12 cellular contexts compared by ENCODE assay signal in genomic region chr9:137390553-137391410, GRCh38. TPM values are rescaled to one million over a fixed set of nuclear protein-coding genes. Genes with fewer than 3 reads are reported as not detected.
DNase-seq lines count a peak whose midpoint lies in the region; ATAC-seq, FAIRE-seq and TF ChIP-seq lines count a peak whose summit lies in the region.
"Had no signal": no experiment of that assay in that cellular context is flagged by ENCODE, and none has a peak within 500 bp of the region (broad histone marks: within the 10 kb centered on the region; RNA-seq: fewer than 3 reads in every experiment).

No MANE protein-coding gene starts in this region.

- peak overlapping the region; percentile 95 for H3K4me2 ChIP-seq in BLaER1

- no peaks in the 10 kb centered on the region for H3K9me3 ChIP-seq in BLaER1
- no peaks in the 10 kb centered on the region for H3K9me3 ChIP-seq in endodermal cell (ENCODE audit: control insufficient read depth, low read length)
- no peaks in the 10 kb centered on the region for H3K9me3 ChIP-seq in pancreas
- H3K9me3 ChIP-seq: right lobe of liver had no signal

- intact Hi-C loops in pancreas (cut with DNase I), result no loop called here

- TF ChIP-seq CTCF in endodermal cell (conservative IDR thresholded peaks at IDR 0.05), result no peak
- TF ChIP-seq CTCF in pancreas (IDR thresholded peaks at IDR 0.05), result no peak

- H3K27ac ChIP-seq in BLaER1, result peak overlapping the region; percentile 97
- H3K27ac ChIP-seq in endodermal cell (ENCODE audit: low read depth, low read length), result peak overlapping the region; percentile 2
- peak overlapping the region in 1 of 4 donors; percentile 28 for H3K27ac ChIP-seq in pancreas
- H3K27ac ChIP-seq: right lobe of liver had no signal

- WGBS in endodermal cell (ENCODE audit: insufficient coverage in 1 of 2, insufficient read length in 1 of 2), 2 experiments, result 94 to 96% methylated on average over 38 to 42 of the region's 42 CpGs
- 68 to 72% methylated on average over 40 to 42 of the region's 42 CpGs for WGBS in pancreas, 2 donors

- peaks cover 100% of the 10 kb centered on the region for H3K4me1 ChIP-seq in BLaER1
- no peaks in the 10 kb centered on the region for H3K4me1 ChIP-seq in endodermal cell (ENCODE audit: control insufficient read depth, insufficient read depth, low read length)
- H3K4me1 ChIP-seq in pancreas, result no peaks in the 10 kb centered on the region
- H3K4me1 ChIP-seq: right lobe of liver had no signal

- H3K9ac ChIP-seq in BLaER1 (peak overlapping the region; percentile 81), endodermal cell (ENCODE audit: extremely low read depth, low read length, poor library complexity, severe bottlenecking) (no peak overlapping the region)

- no peaks in the 10 kb centered on the region for H3K27me3 Mint-ChIP-seq in endodermal cell (ENCODE audit: insufficient read depth)
- H3K27me3 Mint-ChIP-seq: stimulated activated naive CD8-positive, alpha-beta T cell treated with anti-CD3 and anti-CD28 coated beads, Interleukin-15, Interleukin-2, amounts not matched to agents 100 ng/mL and 50 ng/mL, for 24 hours had no signal

- H3K4me1 Mint-ChIP-seq in endodermal cell, result no peaks in the 10 kb centered on the region

- H3K4me3 ChIP-seq in BLaER1, result peak overlapping the region; percentile 60
- H3K4me3 ChIP-seq in endodermal cell (ENCODE audit: low read length), result no peak overlapping the region
- no peak overlapping the region for H3K4me3 ChIP-seq in pancreas
- H3K4me3 ChIP-seq: right lobe of liver had no signal

- ATAC-seq in pancreas, result peak; percentile 73 to 89 (median 80)

- H3K27ac Mint-ChIP-seq in endodermal cell, result no peak overlapping the region
- H3K27ac Mint-ChIP-seq: stimulated activated naive CD8-positive, alpha-beta T cell treated with anti-CD3 and anti-CD28 coated beads, Interleukin-15, Interleukin-2, amounts not matched to agents 100 ng/mL and 50 ng/mL, for 24 hours had no signal

- FAIRE-seq in pancreas (lab: Jason Lieb, UNC), result no peak

- H3K4me3 Mint-ChIP-seq in endodermal cell, result no peak overlapping the region
- H3K4me3 Mint-ChIP-seq: stimulated activated naive CD8-positive, alpha-beta T cell treated with anti-CD3 and anti-CD28 coated beads, Interleukin-15, Interleukin-2, amounts not matched to agents 100 ng/mL and 50 ng/mL, for 24 hours had no signal

- peaks cover 6% of the 10 kb centered on the region for H4K20me1 ChIP-seq in BLaER1

- H3K36me3 Mint-ChIP-seq in endodermal cell (ENCODE audit: low read depth), result peaks cover 6% of the 10 kb centered on the region

- H3K9me3 Mint-ChIP-seq in endodermal cell, result no peaks in the 10 kb centered on the region
- H3K9me3 Mint-ChIP-seq: stimulated activated naive CD8-positive, alpha-beta T cell treated with anti-CD3 and anti-CD28 coated beads, Interleukin-15, Interleukin-2, amounts not matched to agents 100 ng/mL and 50 ng/mL, for 24 hours had no signal

- H3K27me3 ChIP-seq in BLaER1 (no peaks in the 10 kb centered on the region), endodermal cell (ENCODE audit: control insufficient read depth, insufficient read depth, low read length, poor library complexity, severe bottlenecking) (no peaks in the 10 kb centered on the region), pancreas (no peaks in the 10 kb centered on the region)
- H3K27me3 ChIP-seq: right lobe of liver had no signal

- H3K36me3 ChIP-seq in BLaER1, result peaks cover 6% of the 10 kb centered on the region; the same call in 1 of the 2 replicates
- H3K36me3 ChIP-seq in endodermal cell (ENCODE audit: control insufficient read depth, insufficient read depth, low read length), result no peaks in the 10 kb centered on the region
- no peaks in the 10 kb centered on the region for H3K36me3 ChIP-seq in pancreas
- H3K36me3 ChIP-seq: right lobe of liver had no signal

- DNase-seq in NCI-H1417 (lab: John Stamatoyannopoulos, UW) (peak in 2 of 3 experiments; percentile 50 to 75), endodermal cell (no peak), pancreas (peak in 5 of 6 donors; percentile 55 to 79 (median 68)), NCI-H1092 treated with DMSO at 0.1 percent for 48 hours (lab: John Stamatoyannopoulos, UW) (no peak), NOMO-1 treated with dmso at 0.1 percent for 144 hours (lab: John Stamatoyannopoulos, UW; ENCODE audit: unreplicated experiment) (no peak), NCI-H774 (lab: John Stamatoyannopoulos, UW) (no peak)
- DNase-seq in stimulated activated CD4-positive, alpha-beta T cell treated with anti-CD3 and anti-CD28 coated beads, Interleukin-2, amount 100 ng/mL, for 24 hours, result no peak
- DNase-seq: activated CD4-positive, CD25-positive, alpha-beta regulatory T cell; NCI-H446 treated with DMSO at 0.1 percent for 48 hours had no signal

RNA-seq across cellular contexts. Expression of gene EXD3, which starts 32.2 kb away (rescaled TPM):
- 10 to 100 TPM; 15.5 to 31.0 TPM for total RNA-seq in endodermal cell
- polyA plus RNA-seq in endodermal cell (2013, experiment 1 of 2), result 25.5 TPM
- 25.1 TPM for polyA plus RNA-seq in endodermal cell (2013, experiment 2 of 2)
- 10 to 100 TPM in 3 of 6 donors, 1 to 10 TPM in 3; 8.1 to 16.5 (median 10.4) TPM for total RNA-seq in pancreas
- 10 to 100 TPM; 43.1 to 57.3 TPM for polyA plus RNA-seq in pancreas

RNA-seq across cellular contexts. Expression of gene NOXA1, which starts 32.4 kb away (rescaled TPM):
- 1 to 10 TPM; 5.0 to 5.9 TPM for total RNA-seq in endodermal cell
- 1.9 TPM for polyA plus RNA-seq in endodermal cell (2013, experiment 1 of 2)
- polyA plus RNA-seq in endodermal cell (2013, experiment 2 of 2), result 1.2 TPM
- 10 to 100 TPM in 3 of 6 donors, 1 to 10 TPM in 3; 6.6 to 15.0 (median 10.0) TPM for total RNA-seq in pancreas
- polyA plus RNA-seq in pancreas, result 10 to 100 TPM; 40.0 to 45.5 TPM

RNA-seq across cellular contexts. Expression of gene ENTPD8, which starts 50.4 kb away (rescaled TPM):
- total RNA-seq in endodermal cell (under 1 TPM; 0.33 to 0.75 TPM), pancreas (1 to 10 TPM in 5 of 6 donors, under 1 TPM in 1; 0.98 to 3.8 (median 1.3) TPM)
- polyA plus RNA-seq in endodermal cell (2013, experiment 1 of 2), result 0.25 TPM
- polyA plus RNA-seq in endodermal cell (2013, experiment 2 of 2), result 0.17 TPM
- 1 to 10 TPM; 3.9 to 4.7 TPM for polyA plus RNA-seq in pancreas

Comparison
In these comparisons a context has a peak if more than half of its experiments do, and no peak if none do; other contexts are left out.
1. DNase-seq: peak in NCI-H1417 (2 of 3) and pancreas (5 of 6); none in endodermal cell (single experiment), NCI-H1092 treated with DMSO at 0.1 percent for 48 hours (single experiment), stimulated activated CD4-positive, alpha-beta T cell treated with anti-CD3 and anti-CD28 coated beads, Interleukin-2, amount 100 ng/mL, for 24 hours (0 of 2), NOMO-1 treated with dmso at 0.1 percent for 144 hours (single experiment) and NCI-H774 (single experiment).